In genomic region chr1:205933672-205934618, GRCh38 we compare ENCODE assay signal across 10 cellular contexts. TPM values are rescaled to one million over a fixed set of nuclear protein-coding genes. Genes with fewer than 3 reads are reported as not detected.
A peak's percentile ranks its signal among the peaks of the same experiment; 100 is the strongest.
DNase-seq lines count a peak whose midpoint lies in the region; ATAC-seq and TF ChIP-seq lines count a peak whose summit lies in the region.
"Had no signal": no experiment of that assay in that cellular context is flagged by ENCODE, and none has a peak within 500 bp of the region (broad histone marks: within the 10 kb centered on the region; RNA-seq: fewer than 3 reads in every experiment).

No MANE protein-coding gene starts in this region.

- no peak for TF ChIP-seq CTCF in PC-3 (conservative IDR thresholded peaks at IDR 0.05; ENCODE audit: low read depth, low read length)
- TF ChIP-seq CTCF in fibroblast of lung (conservative IDR thresholded peaks at IDR 0.05 in 1 of 2, IDR thresholded peaks at IDR 0.05 in 1 of 2; ENCODE audit: low read depth in 1 of 2, low read length in 2 of 2) = no peak

- H3K9ac ChIP-seq in PC-3 (ENCODE audit: low read length) (peak overlapping the region; percentile 32), fibroblast of lung (ENCODE audit: insufficient read depth, low read length) (no peak overlapping the region)

- H4K20me1 ChIP-seq in PC-3 (ENCODE audit: low read length) = no peaks in the 10 kb centered on the region
- H4K20me1 ChIP-seq in fibroblast of lung (ENCODE audit: control insufficient read depth, extremely low read depth, insufficient read depth, low read length) = no peaks in the 10 kb centered on the region

- H3F3A ChIP-seq in PC-3 (ENCODE audit: low read length, unreplicated experiment) = no peaks in the 10 kb centered on the region

- peak; percentile 31; the same call in 1 of the 2 replicates for ATAC-seq in PC-3
- ATAC-seq in HG03354 (IDR thresholded peaks at IDR 0.05; ENCODE audit: poor library complexity, severe bottlenecking, unreplicated experiment) = no peak
- no peak for ATAC-seq in HG03520 (IDR thresholded peaks at IDR 0.05; ENCODE audit: unreplicated experiment)

- H3K36me3 ChIP-seq in PC-3 (ENCODE audit: low read depth, low read length) (no peaks in the 10 kb centered on the region), fibroblast of lung (ENCODE audit: control insufficient read depth, insufficient read depth, low read length) (no peaks in the 10 kb centered on the region), SJCRH30 (no peaks in the 10 kb centered on the region)

- H3K4me3 ChIP-seq in PC-3 (ENCODE audit: low read length) (no peak overlapping the region), fibroblast of lung (replicated peaks in 1 of 4; ENCODE audit: control extremely low read depth in 1 of 4, insufficient read depth in 1 of 4, low read depth in 3 of 4, low read length in 4 of 4) (no peak overlapping the region), SJCRH30 (no peak overlapping the region)

- intact Hi-C loops in PC-3 (cut with micrococcal nuclease) = no loop called here
- intact Hi-C loops in posterior vena cava (cut with DNase I) = no loop called here

- H3K27me3 ChIP-seq in PC-3 (ENCODE audit: low read length) (no peaks in the 10 kb centered on the region), fibroblast of lung (ENCODE audit: control insufficient read depth, insufficient read depth, low read length) (peaks cover 8% of the 10 kb centered on the region), SJCRH30 (peaks cover 17% of the 10 kb centered on the region; the same call in 1 of the 2 replicates)

- in situ Hi-C loops in G401 (cut with HindIII; ENCODE audit: low sequenced_read_pairs) = no loop called here

- DNase-seq in G401 (ENCODE audit: low spot score) = peak; percentile 4
- peak; percentile 78 for DNase-seq in PC-3
- peak; percentile 28 to 83 for DNase-seq in fibroblast of lung (ENCODE audit: low read depth in 2 of 2)
- peak; percentile 56 for DNase-seq in posterior vena cava (ENCODE audit: low spot score)
- no peak for DNase-seq in activated T-cell treated with anti-CD3 and anti-CD28 coated beads, Interleukin-2, amount 50 U/mL, for 48 hours
- DNase-seq in SJCRH30 = no peak
- DNase-seq: activated naive CD8-positive, alpha-beta T cell treated with anti-CD3 and anti-CD28 coated beads, Interleukin-2, amount 10 ng/mL, durations not matched to agents 7 days and 5 days had no signal

- H3K9me2 ChIP-seq in PC-3 (replicated peaks; ENCODE audit: low read length) = no peaks in the 10 kb centered on the region

- CTCF ChIA-PET in PC-3 (lab: Charles Lee) = interaction anchor here (0.7 kb wide), 1 partner anchor 23 kb away, joined by 4 read pairs; no protein-coding TSS in a partner anchor

- H3K4me2 ChIP-seq in PC-3 (ENCODE audit: low read length) (peak overlapping the region; percentile 37), fibroblast of lung (ENCODE audit: extremely low read depth, insufficient read depth, low read length) (no peak overlapping the region)

- H3K4me1 ChIP-seq in PC-3 (ENCODE audit: insufficient read depth, low read length) (peaks cover 33% of the 10 kb centered on the region), fibroblast of lung (ENCODE audit: control insufficient read depth, extremely low read depth, insufficient read depth, low read length) (peaks cover 3% of the 10 kb centered on the region), SJCRH30 (no peaks in the 10 kb centered on the region)

- no TSS peak for BruUV-seq in PC-3 (replicated peaks; lab: Mats Ljungman, UMichigan)

- H3K9me3 ChIP-seq in PC-3 (ENCODE audit: low read length) (no peaks in the 10 kb centered on the region), fibroblast of lung (ENCODE audit: control insufficient read depth, insufficient read depth, low read depth, low read length) (no peaks in the 10 kb centered on the region), SJCRH30 (replicated peaks) (no peaks in the 10 kb centered on the region)

- H3K79me2 ChIP-seq in PC-3 (ENCODE audit: low read length) (no peaks in the 10 kb centered on the region), fibroblast of lung (ENCODE audit: control insufficient read depth, insufficient read depth, low read length) (no peaks in the 10 kb centered on the region)

- H3K27ac ChIP-seq in PC-3 (ENCODE audit: low read length) = peak overlapping the region; percentile 80
- H3K27ac ChIP-seq in fibroblast of lung (ENCODE audit: insufficient read depth, low read length) = no peak overlapping the region
- no peak overlapping the region for H3K27ac ChIP-seq in SJCRH30
- H3K27ac ChIP-seq: HL-60 had no signal

- POLR2A ChIA-PET in PC-3 (lab: Charles Lee; ENCODE audit: unreplicated experiment) = no interaction called here

- H2AFZ ChIP-seq in PC-3 (ENCODE audit: low read length) = peak overlapping the region; percentile 25
- no peak overlapping the region for H2AFZ ChIP-seq in fibroblast of lung (ENCODE audit: low read length)

RNA-seq across cellular contexts. Expression of gene SLC26A9, which starts 9.3 kb away (rescaled TPM):
- not detected in 2 replicates for total RNA-seq in G401 (2014; rRNA removed; shearing (Covaris generic))
- total RNA-seq in PC-3 (2014; rRNA removed) (not detected in 2 replicates), fibroblast of lung (not detected in 2 replicates), posterior vena cava (not detected)
- not detected in 2 replicates for polyA plus RNA-seq in fibroblast of lung
- not detected in 2 replicates for polyA plus RNA-seq in fibroblast of lung (2012)
- polyA minus RNA-seq in fibroblast of lung (ENCODE audit: low replicate concordance) = not detected in 2 replicates
- total RNA-seq in SJCRH30 (2014; rRNA removed; shearing (Covaris generic)) = 0.05 and 0.30 TPM in 2 replicates
- total RNA-seq: activated naive CD8-positive, alpha-beta T cell treated with anti-CD3 and anti-CD28 coated beads, Interleukin-2, amount 10 ng/mL, durations not matched to agents 7 days and 5 days had no signal

Comparison
In these comparisons a context has a peak if more than half of its experiments do, and no peak if none do; other contexts are left out.
1. DNase-seq: peak in G401 (single experiment), PC-3 (single experiment), fibroblast of lung (2 of 2) and posterior vena cava (single experiment); none in activated T-cell treated with anti-CD3 and anti-CD28 coated beads, Interleukin-2, amount 50 U/mL, for 48 hours (0 of 2) and SJCRH30 (0 of 2).